ENCODE assay signal across 25 cellular contexts in genomic region chr17:5823219-5823618, GRCh38.
"Had no signal": no experiment of that assay in that cellular context is flagged by ENCODE, and none has a peak within 500 bp of the region (broad histone marks: within the 10 kb centered on the region; RNA-seq: fewer than 3 reads in every experiment).

No MANE protein-coding gene starts in this region.

- H3K4me1 ChIP-seq: adrenal gland, SJCRH30 had no signal

- H3K4me1 Mint-ChIP-seq: activated B cell treated with CpG ODN at 0.5 μM for 24 hours; activated CD4-positive, alpha-beta memory T cell treated with anti-CD3 and anti-CD28 coated beads, Interleukin-2, amount 10 ng/mL, durations not matched to agents 7 days and 5 days; activated naive CD8-positive, alpha-beta T cell treated with anti-CD3 and anti-CD28 coated beads, Interleukin-2, amount 10 ng/mL, durations not matched to agents 7 days and 5 days; central memory CD8-positive, alpha-beta T cell had no signal

- H3K36me3 Mint-ChIP-seq: activated naive CD8-positive, alpha-beta T cell treated with anti-CD3 and anti-CD28 coated beads, Interleukin-2, amount 10 ng/mL, durations not matched to agents 7 days and 5 days had no signal

- H3K4me3 ChIP-seq: adrenal gland, SJCRH30 had no signal

- H3K9me3 Mint-ChIP-seq: activated CD4-positive, alpha-beta memory T cell treated with anti-CD3 and anti-CD28 coated beads, Interleukin-2, amount 10 ng/mL, durations not matched to agents 7 days and 5 days; activated naive CD8-positive, alpha-beta T cell treated with anti-CD3 and anti-CD28 coated beads, Interleukin-2, amount 10 ng/mL, durations not matched to agents 7 days and 5 days; central memory CD8-positive, alpha-beta T cell; T-helper 2 cell treated with Interferon-gamma antibody and Interleukin-4, amounts not matched to agents 5 μg/mL and 100 μg/mL, for 36 hours had no signal

- H3K27ac ChIP-seq: adrenal gland, SJCRH30 had no signal

- H3K36me3 ChIP-seq: adrenal gland, SJCRH30 had no signal

- H3K4me3 Mint-ChIP-seq: activated B cell treated with CpG ODN at 0.5 μM for 24 hours; activated CD4-positive, alpha-beta memory T cell treated with anti-CD3 and anti-CD28 coated beads, Interleukin-2, amount 10 ng/mL, durations not matched to agents 7 days and 5 days; activated naive CD8-positive, alpha-beta T cell treated with anti-CD3 and anti-CD28 coated beads, Interleukin-2, amount 10 ng/mL, durations not matched to agents 7 days and 5 days; central memory CD8-positive, alpha-beta T cell; T-helper 2 cell treated with Interferon-gamma antibody and Interleukin-4, amounts not matched to agents 5 μg/mL and 100 μg/mL, for 36 hours had no signal

- H3K9ac ChIP-seq: SK-N-SH had no signal

- H3K9me3 ChIP-seq: adrenal gland, SJCRH30 had no signal

- H3K27ac Mint-ChIP-seq: activated B cell treated with CpG ODN at 0.5 μM for 24 hours; activated CD4-positive, alpha-beta memory T cell treated with anti-CD3 and anti-CD28 coated beads, Interleukin-2, amount 10 ng/mL, durations not matched to agents 7 days and 5 days; activated naive CD8-positive, alpha-beta T cell treated with anti-CD3 and anti-CD28 coated beads, Interleukin-2, amount 10 ng/mL, durations not matched to agents 7 days and 5 days; T-helper 2 cell treated with Interferon-gamma antibody and Interleukin-4, amounts not matched to agents 5 μg/mL and 100 μg/mL, for 36 hours had no signal

- H3K4me2 ChIP-seq: SK-N-SH had no signal

- DNase-seq: activated B cell treated with CpG ODN at 0.5 μM for 24 hours; activated CD4-positive, alpha-beta memory T cell treated with anti-CD3 and anti-CD28 coated beads, Interleukin-2, amount 10 ng/mL, durations not matched to agents 7 days and 5 days; activated CD4-positive, alpha-beta T cell treated with anti-CD3 and anti-CD28 coated beads for 1 hour; activated CD4-positive, alpha-beta T cell treated with anti-CD3 and anti-CD28 coated beads, Interleukin-2, amount 50 U/mL, for 1 hour; activated CD8-positive, alpha-beta memory T cell treated with anti-CD3 and anti-CD28 coated beads, Interleukin-2, amount 50 U/mL, for 4 hours; activated naive CD4-positive, alpha-beta T cell treated with anti-CD3 and anti-CD28 coated beads, Interleukin-2, amount 50 U/mL, for 16 hours; activated naive CD8-positive, alpha-beta T cell treated with anti-CD3 and anti-CD28 coated beads, Interleukin-2, amount 10 ng/mL, durations not matched to agents 7 days and 5 days; adrenal gland; anterior cingulate cortex; Karpas-422; NCI-H1048; NCI-H1417; NCI-H1930; NCI-H2171; NCI-H2227 treated with DMSO at 0.1 percent for 48 hours; NCI-H446 treated with DMSO at 0.1 percent for 48 hours; NCI-H524 treated with DMSO at 0.1 percent for 48 hours; NCI-H82; Right ventricle myocardium superior; RPMI8226; SJCRH30; SK-N-SH had no signal

- H3K9me2 ChIP-seq: SK-N-SH had no signal

- H3K27me3 ChIP-seq: SJCRH30 had no signal

- ATAC-seq: Panc1 had no signal
